Comparison of ENCODE assay signal across 9 cellular contexts in genomic region chr7:92717601-92717981, GRCh38.
DNase-seq lines count a peak whose midpoint lies in the region; ATAC-seq lines count a peak whose summit lies in the region.
"Had no signal": no experiment of that assay in that cellular context is flagged by ENCODE, and none has a peak within 500 bp of the region (broad histone marks: within the 10 kb centered on the region; RNA-seq: fewer than 3 reads in every experiment).

No MANE protein-coding gene starts in this region.

- peak overlapping the region; percentile 93 for H3K4me3 Mint-ChIP-seq in T-helper 17 cell
- H3K4me3 Mint-ChIP-seq in stimulated activated naive CD8-positive, alpha-beta T cell treated with anti-CD3 and anti-CD28 coated beads, Interleukin-15, amount 100 ng/mL, for 72 hours: peak overlapping the region; percentile 20 to 44
- H3K4me3 Mint-ChIP-seq: endodermal cell had no signal

- H3K4me1 Mint-ChIP-seq in T-helper 17 cell: peaks cover 32% of the 10 kb centered on the region
- H3K4me1 Mint-ChIP-seq in stimulated activated naive CD8-positive, alpha-beta T cell treated with anti-CD3 and anti-CD28 coated beads, Interleukin-15, amount 100 ng/mL, for 72 hours: peaks cover 54% of the 10 kb centered on the region
- H3K4me1 Mint-ChIP-seq: endodermal cell had no signal

- peaks cover 14% of the 10 kb centered on the region for H3K4me1 ChIP-seq in GM23248 (ENCODE audit: insufficient read depth)

- in situ Hi-C loops in GM23248 (cut with MboI): no loop called here

- no peaks in the 10 kb centered on the region for H4K20me1 ChIP-seq in GM23248 (ENCODE audit: insufficient read depth)

- WGBS in GM23248 (ENCODE audit: low coverage in 1 of 2, low lambda C conversion rate in 2 of 2, missing lambda C conversion rate in 2 of 2), 2 experiments: 40 to 44% methylated on average over 6 of the region's 6 CpGs

- H3F3A ChIP-seq in GM23248 (ENCODE audit: insufficient read depth): peaks cover 36% of the 10 kb centered on the region

- no peaks in the 10 kb centered on the region for H3K27me3 ChIP-seq in GM23248 (replicated peaks; ENCODE audit: insufficient read depth)

- H3K4me3 ChIP-seq in GM23248: peak overlapping the region; percentile 78

- ATAC-seq in T-helper 17 cell (peak; percentile 7), GM21786 (IDR thresholded peaks at IDR 0.05; ENCODE audit: unreplicated experiment) (no peak), GM21390 (IDR thresholded peaks at IDR 0.05; ENCODE audit: unreplicated experiment) (no peak)
- peak; percentile 33 for ATAC-seq in stimulated activated naive CD8-positive, alpha-beta T cell treated with anti-CD3 and anti-CD28 coated beads, Interleukin-15, amount 100 ng/mL, for 72 hours
- ATAC-seq: HCT116 had no signal

- H3K27me3 Mint-ChIP-seq in T-helper 17 cell: no peaks in the 10 kb centered on the region
- H3K27me3 Mint-ChIP-seq in stimulated activated naive CD8-positive, alpha-beta T cell treated with anti-CD3 and anti-CD28 coated beads, Interleukin-15, amount 100 ng/mL, for 72 hours: no peaks in the 10 kb centered on the region

- peak overlapping the region; percentile 96 for H3K4me2 ChIP-seq in GM23248 (ENCODE audit: unreplicated experiment)

- H3K9me3 Mint-ChIP-seq in stimulated activated naive CD8-positive, alpha-beta T cell treated with anti-CD3 and anti-CD28 coated beads, Interleukin-15, amount 100 ng/mL, for 72 hours: no peaks in the 10 kb centered on the region
- H3K9me3 Mint-ChIP-seq: endodermal cell had no signal

- peaks cover 97% of the 10 kb centered on the region for H3K79me2 ChIP-seq in GM23248 (ENCODE audit: insufficient read depth)

- H3K36me3 ChIP-seq in GM23248 (ENCODE audit: low read depth): peaks cover 9% of the 10 kb centered on the region; the same call in 1 of the 2 replicates

- peak overlapping the region; percentile 93 for H3K27ac ChIP-seq in GM23248

- no peaks in the 10 kb centered on the region for H3K9me2 ChIP-seq in GM23248 (ENCODE audit: insufficient read depth)

- H3K9me3 ChIP-seq in GM23248 (ENCODE audit: low read depth): no peaks in the 10 kb centered on the region
- no peaks in the 10 kb centered on the region for H3K9me3 ChIP-seq in T-helper 17 cell (ENCODE audit: control insufficient read depth, low read length, poor library complexity, severe bottlenecking)

- DNase-seq in GM23248: peak; percentile 77
- DNase-seq in T-helper 17 cell: no peak
- peak; percentile 78 for DNase-seq in foreskin melanocyte
- no peak for DNase-seq in stimulated activated naive CD8-positive, alpha-beta T cell treated with anti-CD3 and anti-CD28 coated beads, Interleukin-15, amount 100 ng/mL, for 72 hours
- no peak for DNase-seq in NCI-H2196 (lab: John Stamatoyannopoulos, UW; ENCODE audit: unreplicated experiment)
- DNase-seq: endodermal cell had no signal

- peak overlapping the region; percentile 83 for H3K9ac ChIP-seq in GM23248

- H2AFZ ChIP-seq in GM23248: peak overlapping the region; percentile 63

- H3K36me3 Mint-ChIP-seq in T-helper 17 cell (ENCODE audit: low read depth): peaks cover 6% of the 10 kb centered on the region

- H3K27ac Mint-ChIP-seq in T-helper 17 cell: peak overlapping the region; percentile 96
- peak overlapping the region in 1 of 2 donors; percentile 32 for H3K27ac Mint-ChIP-seq in stimulated activated naive CD8-positive, alpha-beta T cell treated with anti-CD3 and anti-CD28 coated beads, Interleukin-15, amount 100 ng/mL, for 72 hours
- H3K27ac Mint-ChIP-seq: endodermal cell had no signal

Comparison
In these comparisons a context has a peak if more than half of its experiments do, and no peak if none do; other contexts are left out.
1. DNase-seq: peak in GM23248 (single experiment) and foreskin melanocyte (single experiment); none in T-helper 17 cell (0 of 3), stimulated activated naive CD8-positive, alpha-beta T cell treated with anti-CD3 and anti-CD28 coated beads, Interleukin-15, amount 100 ng/mL, for 72 hours (0 of 2) and NCI-H2196 (single experiment).
2. ATAC-seq: peak in T-helper 17 cell (single experiment) and stimulated activated naive CD8-positive, alpha-beta T cell treated with anti-CD3 and anti-CD28 coated beads, Interleukin-15, amount 100 ng/mL, for 72 hours (single experiment); none in GM21786 (single experiment) and GM21390 (single experiment).